8 cellular contexts compared by ENCODE assay signal in genomic region chr10:97037365-97038361, GRCh38.
DNase-seq lines count a peak whose midpoint lies in the region; ATAC-seq and TF ChIP-seq lines count a peak whose summit lies in the region.

No MANE protein-coding gene starts in this region.

- peaks cover 2% of the 10 kb centered on the region for H3K27me3 Mint-ChIP-seq in activated CD8-positive, alpha-beta T cell treated with anti-CD3 and anti-CD28 coated beads, Interleukin-2, amount 10 ng/mL, durations not matched to agents 7 days and 5 days (ENCODE audit: low read depth)
- peaks cover 12% of the 10 kb centered on the region for H3K27me3 Mint-ChIP-seq in endodermal cell (ENCODE audit: insufficient read depth)

- peak; percentile 91 for DNase-seq in ACHN
- peak; percentile 89 for DNase-seq in HK-2 (ENCODE audit: unreplicated experiment)
- DNase-seq in NCI-H748 treated with DMSO at 0.1 percent for 48 hours (lab: John Stamatoyannopoulos, UW) = peak; percentile 13
- DNase-seq in activated CD8-positive, alpha-beta T cell treated with anti-CD3 and anti-CD28 coated beads, Interleukin-2, amount 10 ng/mL, durations not matched to agents 7 days and 5 days = peak; percentile 77
- peak; percentile 97 for DNase-seq in endodermal cell
- DNase-seq in middle frontal gyrus (ENCODE audit: extremely low spot score, low spot score) = peak; percentile 65
- peak; percentile 31 to 41 for DNase-seq in stimulated activated CD8-positive, alpha-beta memory T cell treated with anti-CD3 and anti-CD28 coated beads, Interleukin-15, amount 100 ng/mL, for 4 hours (ENCODE audit: low read depth in 2 of 2)

- H3K4me3 Mint-ChIP-seq in activated CD8-positive, alpha-beta T cell treated with anti-CD3 and anti-CD28 coated beads, Interleukin-2, amount 10 ng/mL, durations not matched to agents 7 days and 5 days = peak overlapping the region; percentile 36
- no peak overlapping the region for H3K4me3 Mint-ChIP-seq in endodermal cell

- H3K4me3 ChIP-seq in endodermal cell (ENCODE audit: low read length) = no peak overlapping the region

- H3K4me1 Mint-ChIP-seq in activated CD8-positive, alpha-beta T cell treated with anti-CD3 and anti-CD28 coated beads, Interleukin-2, amount 10 ng/mL, durations not matched to agents 7 days and 5 days (ENCODE audit: low read depth) = peaks cover 10% of the 10 kb centered on the region
- peaks cover 9% of the 10 kb centered on the region for H3K4me1 Mint-ChIP-seq in endodermal cell

- H3K9me3 Mint-ChIP-seq in activated CD8-positive, alpha-beta T cell treated with anti-CD3 and anti-CD28 coated beads, Interleukin-2, amount 10 ng/mL, durations not matched to agents 7 days and 5 days (ENCODE audit: insufficient read depth) = no peaks in the 10 kb centered on the region
- no peaks in the 10 kb centered on the region for H3K9me3 Mint-ChIP-seq in endodermal cell

- POLR2A ChIA-PET in activated CD8-positive, alpha-beta T cell treated with anti-CD3 and anti-CD28 coated beads, Interleukin-2, amount 10 ng/mL, durations not matched to agents 7 days and 5 days (lab: Charles Lee) = interaction anchor here (0.6 kb wide), 1 partner anchor 21 kb away, joined by 3 read pairs; no protein-coding TSS in a partner anchor

- peak; percentile 80 for ATAC-seq in GM18909 (IDR thresholded peaks at IDR 0.05; ENCODE audit: poor library complexity, unreplicated experiment)
- ATAC-seq in activated CD8-positive, alpha-beta T cell treated with anti-CD3 and anti-CD28 coated beads, Interleukin-2, amount 10 ng/mL, durations not matched to agents 7 days and 5 days = peak; percentile 87

- CTCF ChIA-PET in activated CD8-positive, alpha-beta T cell treated with anti-CD3 and anti-CD28 coated beads, Interleukin-2, amount 10 ng/mL, durations not matched to agents 7 days and 5 days (lab: Charles Lee) = interaction anchor here (0.7 to 5.7 kb wide), 53 partner anchors 8 to 540 kb away, joined by 3 to 86 read pairs (median 4); partner anchors contain the start of genes ANKRD2 and ARHGAP19

- no peak overlapping the region for H3K27ac ChIP-seq in endodermal cell (ENCODE audit: low read depth, low read length)

- peak overlapping the region; percentile 36 for H3K27ac Mint-ChIP-seq in activated CD8-positive, alpha-beta T cell treated with anti-CD3 and anti-CD28 coated beads, Interleukin-2, amount 10 ng/mL, durations not matched to agents 7 days and 5 days
- H3K27ac Mint-ChIP-seq in endodermal cell = no peak overlapping the region

- 42 to 48% methylated on average over 19 to 30 of the region's 30 CpGs for WGBS in endodermal cell (ENCODE audit: insufficient coverage in 1 of 2, insufficient read length in 1 of 2), 2 experiments

- in situ Hi-C loops in ACHN (cut with HindIII; ENCODE audit: low pct_ligation_motif_present, low pct_unique_long_range_greater_than_20kb, low sequenced_read_pairs) = no loop called here

- H3K9me3 ChIP-seq in endodermal cell (ENCODE audit: control insufficient read depth, low read length) = no peaks in the 10 kb centered on the region

- no peak overlapping the region for H3K9ac ChIP-seq in endodermal cell (ENCODE audit: extremely low read depth, low read length, poor library complexity, severe bottlenecking)

- H3K27me3 ChIP-seq in endodermal cell (ENCODE audit: control insufficient read depth, insufficient read depth, low read length, poor library complexity, severe bottlenecking) = no peaks in the 10 kb centered on the region

- no peaks in the 10 kb centered on the region for H3K36me3 Mint-ChIP-seq in activated CD8-positive, alpha-beta T cell treated with anti-CD3 and anti-CD28 coated beads, Interleukin-2, amount 10 ng/mL, durations not matched to agents 7 days and 5 days (ENCODE audit: low read depth)
- no peaks in the 10 kb centered on the region for H3K36me3 Mint-ChIP-seq in endodermal cell (ENCODE audit: low read depth)

- peak; percentile 89 for TF ChIP-seq CTCF in endodermal cell (conservative IDR thresholded peaks at IDR 0.05)

- no peaks in the 10 kb centered on the region for H3K36me3 ChIP-seq in endodermal cell (ENCODE audit: control insufficient read depth, insufficient read depth, low read length)

- no peaks in the 10 kb centered on the region for H3K4me1 ChIP-seq in endodermal cell (ENCODE audit: control insufficient read depth, insufficient read depth, low read length)

Comparison
In these comparisons a context has a peak if more than half of its experiments do, and no peak if none do; other contexts are left out.
1. DNase-seq: peak in every context shown above with its lines; median percentile 97 in endodermal cell; 91 in ACHN; 89 in HK-2; 77 in activated CD8-positive, alpha-beta T cell treated with anti-CD3 and anti-CD28 coated beads, Interleukin-2, amount 10 ng/mL, durations not matched to agents 7 days and 5 days; 65 in middle frontal gyrus; 36 in stimulated activated CD8-positive, alpha-beta memory T cell treated with anti-CD3 and anti-CD28 coated beads, Interleukin-15, amount 100 ng/mL, for 4 hours; 13 in NCI-H748 treated with DMSO at 0.1 percent for 48 hours.